ENCODE assay signal across 10 cellular contexts in the genomic region with DNA sequence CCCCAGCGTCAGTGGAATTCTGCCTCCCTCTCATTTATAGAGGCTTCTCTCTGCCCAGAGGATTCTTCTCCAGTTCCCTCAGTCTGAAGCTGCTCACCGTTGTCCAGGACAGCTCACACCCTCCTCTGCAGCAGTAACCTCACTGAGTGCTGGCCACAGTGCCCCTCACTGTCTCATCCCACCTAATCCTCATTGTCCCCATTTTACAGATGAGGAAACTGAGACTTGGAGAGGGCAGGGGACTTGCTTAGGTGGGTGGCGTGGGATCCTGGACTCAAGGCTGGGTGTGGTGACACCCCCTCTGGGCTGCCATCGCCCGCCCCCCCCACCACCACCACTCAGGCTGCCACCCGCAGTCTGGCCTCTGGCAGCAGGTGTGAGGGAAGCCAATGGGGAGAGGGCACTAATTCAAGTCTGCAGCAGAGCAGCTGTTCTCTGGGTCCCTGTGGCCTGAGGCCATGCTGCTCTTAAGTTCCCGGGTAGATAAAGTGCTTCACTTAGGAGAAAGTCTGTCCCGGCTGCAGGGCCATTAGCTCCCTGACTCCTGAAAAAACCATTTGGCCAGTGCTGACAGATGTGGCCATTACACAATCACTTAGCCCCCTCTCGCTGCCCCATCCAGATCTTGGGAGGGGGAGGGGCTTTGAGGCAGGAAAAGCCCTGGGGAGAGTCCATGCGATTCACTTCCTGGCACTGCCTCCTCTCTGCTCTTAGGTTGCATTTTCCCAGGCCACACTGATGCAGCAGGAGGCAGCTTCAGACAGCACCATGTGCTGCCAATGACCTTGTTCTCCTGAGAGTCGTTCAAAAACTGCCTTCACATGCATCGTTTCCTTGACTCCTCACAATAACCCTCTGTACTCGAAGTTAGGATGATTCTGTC. TPM values are rescaled to one million over a fixed set of nuclear protein-coding genes. Genes with fewer than 3 reads are reported as not detected.
A peak's percentile ranks its signal among the peaks of the same experiment; 100 is the strongest.
DNase-seq lines count a peak whose midpoint lies in the region; ATAC-seq and TF ChIP-seq lines count a peak whose summit lies in the region.
"Had no signal": no experiment of that assay in that cellular context is flagged by ENCODE, and none has a peak within 500 bp of the region (broad histone marks: within the 10 kb centered on the region; RNA-seq: fewer than 3 reads in every experiment).

No MANE protein-coding gene starts in this region.

- CTCF ChIA-PET in WTC11 (lab: Charles Lee), result interaction anchor here (0.9 to 2.1 kb wide), 4 partner anchors 48 to 153 kb away, joined by 3 to 15 read pairs (median 3); no protein-coding TSS in a partner anchor

- peak; percentile 13 for DNase-seq in NCI-H748 (lab: John Stamatoyannopoulos, UW; ENCODE audit: unreplicated experiment)
- no peak for DNase-seq in NCI-H748 treated with DMSO at 0.1 percent for 48 hours (lab: John Stamatoyannopoulos, UW)
- DNase-seq in WTC11 (ENCODE audit: low spot score), result peak; percentile 39
- peak; percentile 38 for DNase-seq in left ventricle myocardium inferior
- peak; percentile 43 for DNase-seq in testis
- DNase-seq in HAP-1 (ENCODE audit: low spot score in 2 of 2), result no peak
- no peak for DNase-seq in dedifferentiated amniotic fluid mesenchymal stem cell (ENCODE audit: extremely low spot score)
- no peak for DNase-seq in type B pancreatic cell (ENCODE audit: extremely low spot score, unreplicated experiment)
- DNase-seq: NCI-H2227 treated with DMSO at 0.1 percent for 48 hours had no signal

- H3K27ac Mint-ChIP-seq in WTC11 (peak overlapping the region; percentile 41; the same call in 1 of the 2 replicates), type B pancreatic cell (no peak overlapping the region)
- H3K27ac Mint-ChIP-seq: activated naive CD8-positive, alpha-beta T cell had no signal

- H3K36me3 Mint-ChIP-seq in WTC11, result no peaks in the 10 kb centered on the region
- no peaks in the 10 kb centered on the region for H3K36me3 Mint-ChIP-seq in type B pancreatic cell
- H3K36me3 Mint-ChIP-seq: activated naive CD8-positive, alpha-beta T cell had no signal

- ATAC-seq in WTC11, result peak; percentile 89

- H3K9me3 Mint-ChIP-seq in WTC11 (peaks cover 10% of the 10 kb centered on the region), type B pancreatic cell (peaks cover 4% of the 10 kb centered on the region)

- peaks cover 9% of the 10 kb centered on the region for H3K9me3 ChIP-seq in left ventricle myocardium inferior (replicated peaks)
- H3K9me3 ChIP-seq in testis, result no peaks in the 10 kb centered on the region
- no peaks in the 10 kb centered on the region for H3K9me3 ChIP-seq in HAP-1

- WGBS in testis, 2 donors, result 44 to 54% methylated on average over 7 to 12 of the region's 13 CpGs

- peak overlapping the region; percentile 87 for H3K27ac ChIP-seq in left ventricle myocardium inferior (replicated peaks)
- peak overlapping the region in 1 of 2 donors; percentile 45 for H3K27ac ChIP-seq in testis

- H3K4me1 Mint-ChIP-seq in WTC11, result peaks cover 21% of the 10 kb centered on the region
- H3K4me1 Mint-ChIP-seq in type B pancreatic cell (ENCODE audit: unreplicated experiment), result no peaks in the 10 kb centered on the region

- H3K27me3 Mint-ChIP-seq in WTC11 (ENCODE audit: low read depth), result peaks cover 2% of the 10 kb centered on the region; the same call in 1 of the 2 replicates
- peaks cover 18% of the 10 kb centered on the region for H3K27me3 Mint-ChIP-seq in type B pancreatic cell

- H3K4me3 ChIP-seq in left ventricle myocardium inferior (no peak overlapping the region), testis (no peak overlapping the region), HAP-1 (no peak overlapping the region)

- TF ChIP-seq CTCF in WTC11 (IDR thresholded peaks at IDR 0.05) (no peak), left ventricle myocardium inferior (IDR thresholded peaks at IDR 0.05; ENCODE audit: borderline replicate concordance) (no peak), testis (IDR thresholded peaks at IDR 0.05) (no peak), type B pancreatic cell (conservative IDR thresholded peaks at IDR 0.05) (no peak)

- TF ChIP-seq POLR2A in testis (IDR thresholded peaks at IDR 0.05), result no peak

- H3K4me1 ChIP-seq in left ventricle myocardium inferior (peaks cover 27% of the 10 kb centered on the region), testis (peaks cover 8% of the 10 kb centered on the region), HAP-1 (no peaks in the 10 kb centered on the region)

- H3K27me3 ChIP-seq in left ventricle myocardium inferior (ENCODE audit: low read depth) (no peaks in the 10 kb centered on the region), testis (no peaks in the 10 kb centered on the region), HAP-1 (ENCODE audit: low read depth) (peaks cover 2% of the 10 kb centered on the region; the same call in 1 of the 2 replicates)

- H3K36me3 ChIP-seq in left ventricle myocardium inferior, result no peaks in the 10 kb centered on the region
- H3K36me3 ChIP-seq in testis (ENCODE audit: low read depth, missing control alignments), result no peaks in the 10 kb centered on the region
- H3K36me3 ChIP-seq in HAP-1 (replicated peaks), result no peaks in the 10 kb centered on the region

- intact Hi-C loops in left ventricle myocardium inferior (cut with micrococcal nuclease), result no loop called here
- intact Hi-C loops in testis (cut with DNase I; ENCODE audit: low total_unique reads), result no loop called here

- in situ Hi-C loops in HAP-1 (cut with MboI; ENCODE audit: low sequenced_read_pairs), result no loop called here

- POLR2A ChIA-PET in WTC11 (lab: Charles Lee), result interaction anchor here (0.6 kb wide), 1 partner anchor 19 kb away, joined by 11 read pairs; no protein-coding TSS in a partner anchor

- H3K4me3 Mint-ChIP-seq in WTC11 (no peak overlapping the region), type B pancreatic cell (no peak overlapping the region)
- H3K4me3 Mint-ChIP-seq: activated naive CD8-positive, alpha-beta T cell had no signal

TF ChIP-seq in WTC11, 78 proteins besides CTCF, POLR2A, EP300 and RAD21:
- TF ChIP-seq, protein P1, sequence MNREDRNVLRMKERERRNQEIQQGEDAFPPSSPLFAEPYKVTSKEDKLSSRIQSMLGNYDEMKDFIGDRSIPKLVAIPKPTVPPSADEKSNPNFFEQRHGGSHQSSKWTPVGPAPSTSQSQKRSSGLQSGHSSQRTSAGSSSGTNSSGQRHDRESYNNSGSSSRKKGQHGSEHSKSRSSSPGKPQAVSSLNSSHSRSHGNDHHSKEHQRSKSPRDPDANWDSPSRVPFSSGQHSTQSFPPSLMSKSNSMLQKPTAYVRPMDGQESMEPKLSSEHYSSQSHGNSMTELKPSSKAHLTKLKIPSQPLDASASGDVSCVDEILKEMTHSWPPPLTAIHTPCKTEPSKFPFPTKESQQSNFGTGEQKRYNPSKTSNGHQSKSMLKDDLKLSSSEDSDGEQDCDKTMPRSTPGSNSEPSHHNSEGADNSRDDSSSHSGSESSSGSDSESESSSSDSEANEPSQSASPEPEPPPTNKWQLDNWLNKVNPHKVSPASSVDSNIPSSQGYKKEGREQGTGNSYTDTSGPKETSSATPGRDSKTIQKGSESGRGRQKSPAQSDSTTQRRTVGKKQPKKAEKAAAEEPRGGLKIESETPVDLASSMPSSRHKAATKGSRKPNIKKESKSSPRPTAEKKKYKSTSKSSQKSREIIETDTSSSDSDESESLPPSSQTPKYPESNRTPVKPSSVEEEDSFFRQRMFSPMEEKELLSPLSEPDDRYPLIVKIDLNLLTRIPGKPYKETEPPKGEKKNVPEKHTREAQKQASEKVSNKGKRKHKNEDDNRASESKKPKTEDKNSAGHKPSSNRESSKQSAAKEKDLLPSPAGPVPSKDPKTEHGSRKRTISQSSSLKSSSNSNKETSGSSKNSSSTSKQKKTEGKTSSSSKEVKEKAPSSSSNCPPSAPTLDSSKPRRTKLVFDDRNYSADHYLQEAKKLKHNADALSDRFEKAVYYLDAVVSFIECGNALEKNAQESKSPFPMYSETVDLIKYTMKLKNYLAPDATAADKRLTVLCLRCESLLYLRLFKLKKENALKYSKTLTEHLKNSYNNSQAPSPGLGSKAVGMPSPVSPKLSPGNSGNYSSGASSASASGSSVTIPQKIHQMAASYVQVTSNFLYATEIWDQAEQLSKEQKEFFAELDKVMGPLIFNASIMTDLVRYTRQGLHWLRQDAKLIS (CRISPR knock-in tag; IDR thresholded peaks at IDR 0.05; ENCODE audit: borderline replicate concordance), result peak; percentile 38; the same call in 1 of the 2 replicates
- no peak for TF ChIP-seq CBFB (CRISPR knock-in tag; IDR thresholded peaks at IDR 0.05; ENCODE audit: low read depth)
- TF ChIP-seq, protein P2, sequence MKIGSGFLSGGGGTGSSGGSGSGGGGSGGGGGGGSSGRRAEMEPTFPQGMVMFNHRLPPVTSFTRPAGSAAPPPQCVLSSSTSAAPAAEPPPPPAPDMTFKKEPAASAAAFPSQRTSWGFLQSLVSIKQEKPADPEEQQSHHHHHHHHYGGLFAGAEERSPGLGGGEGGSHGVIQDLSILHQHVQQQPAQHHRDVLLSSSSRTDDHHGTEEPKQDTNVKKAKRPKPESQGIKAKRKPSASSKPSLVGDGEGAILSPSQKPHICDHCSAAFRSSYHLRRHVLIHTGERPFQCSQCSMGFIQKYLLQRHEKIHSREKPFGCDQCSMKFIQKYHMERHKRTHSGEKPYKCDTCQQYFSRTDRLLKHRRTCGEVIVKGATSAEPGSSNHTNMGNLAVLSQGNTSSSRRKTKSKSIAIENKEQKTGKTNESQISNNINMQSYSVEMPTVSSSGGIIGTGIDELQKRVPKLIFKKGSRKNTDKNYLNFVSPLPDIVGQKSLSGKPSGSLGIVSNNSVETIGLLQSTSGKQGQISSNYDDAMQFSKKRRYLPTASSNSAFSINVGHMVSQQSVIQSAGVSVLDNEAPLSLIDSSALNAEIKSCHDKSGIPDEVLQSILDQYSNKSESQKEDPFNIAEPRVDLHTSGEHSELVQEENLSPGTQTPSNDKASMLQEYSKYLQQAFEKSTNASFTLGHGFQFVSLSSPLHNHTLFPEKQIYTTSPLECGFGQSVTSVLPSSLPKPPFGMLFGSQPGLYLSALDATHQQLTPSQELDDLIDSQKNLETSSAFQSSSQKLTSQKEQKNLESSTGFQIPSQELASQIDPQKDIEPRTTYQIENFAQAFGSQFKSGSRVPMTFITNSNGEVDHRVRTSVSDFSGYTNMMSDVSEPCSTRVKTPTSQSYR (CRISPR knock-in tag; IDR thresholded peaks at IDR 0.05), result peak; percentile 73
TF ChIP-seq in WTC11: peak in this region for 2.

RNA-seq across cellular contexts. Expression of a gene that starts 36.3 kb away (rescaled TPM):
- not detected in 3 replicates for total RNA-seq in WTC11 (2021)
- not detected for total RNA-seq in left ventricle myocardium inferior
- total RNA-seq in testis, result not detected
- 0.33 TPM for polyA plus RNA-seq in testis (ENCODE audit: insufficient read depth, low read depth, low replicate concordance)
- 0.21 and 0.22 TPM in 2 replicates for total RNA-seq in type B pancreatic cell (ENCODE audit: low replicate concordance)

Comparison
In these comparisons a context has a peak if more than half of its experiments do, and no peak if none do; other contexts are left out.
1. DNase-seq: peak in NCI-H748 (single experiment), WTC11 (single experiment), left ventricle myocardium inferior (single experiment) and testis (single experiment); none in NCI-H748 treated with DMSO at 0.1 percent for 48 hours (single experiment), HAP-1 (0 of 2), dedifferentiated amniotic fluid mesenchymal stem cell (single experiment) and type B pancreatic cell (single experiment).